In the genomic region with DNA sequence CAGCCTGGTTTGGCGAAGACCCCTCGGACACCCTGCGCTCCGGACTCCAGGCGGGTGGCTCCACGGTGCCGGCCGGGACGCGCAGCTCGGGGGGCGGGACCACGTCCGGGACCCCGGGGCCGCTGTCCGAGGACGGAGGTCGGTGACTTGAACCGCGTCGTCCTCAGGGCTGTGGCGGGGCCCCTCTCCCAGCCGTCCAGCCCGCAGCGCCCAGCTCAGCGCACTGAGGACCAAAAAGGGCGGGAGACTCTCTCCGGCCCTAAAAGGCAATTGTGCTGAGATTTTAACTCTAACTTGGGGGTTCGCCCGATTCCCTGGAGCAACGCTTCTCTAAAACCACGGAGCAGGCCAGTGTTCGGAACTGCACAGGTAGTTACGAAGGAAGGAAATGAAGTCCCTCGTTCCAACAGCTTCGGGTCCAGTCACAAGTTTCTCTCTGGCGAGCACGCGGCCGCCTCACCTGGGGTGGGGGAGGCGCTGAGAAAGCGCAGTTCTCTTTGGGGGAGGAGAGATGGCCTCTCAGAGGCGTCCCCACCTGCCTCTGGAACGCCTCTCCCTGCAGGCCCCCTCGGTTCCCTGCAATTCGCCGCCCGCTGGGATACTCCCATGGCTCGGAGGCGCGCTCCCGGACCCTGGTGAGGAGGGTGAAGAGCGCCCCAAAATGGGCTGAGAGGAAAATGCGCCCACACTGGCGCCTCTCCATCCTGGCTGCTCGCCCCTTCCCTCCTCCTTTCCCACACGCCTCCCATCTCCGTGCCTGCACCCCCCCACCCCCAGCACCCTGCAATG, we compare ENCODE assay signal across 13 cellular contexts.
DNase-seq lines count a peak whose midpoint lies in the region; TF ChIP-seq lines count a peak whose summit lies in the region.
"Had no signal": no experiment of that assay in that cellular context is flagged by ENCODE, and none has a peak within 500 bp of the region (broad histone marks: within the 10 kb centered on the region; RNA-seq: fewer than 3 reads in every experiment).

No MANE protein-coding gene starts in this region.

- no peaks in the 10 kb centered on the region for H3K36me3 ChIP-seq in CD4-positive, alpha-beta memory T cell (ENCODE audit: insufficient read depth, low read length)
- H3K36me3 ChIP-seq in HUES6 (ENCODE audit: control insufficient read depth, insufficient read depth, low read length) (no peaks in the 10 kb centered on the region), colonic mucosa (no peaks in the 10 kb centered on the region), neuronal stem cell (replicated peaks in 1 of 2; ENCODE audit: control insufficient read depth in 2 of 2, insufficient read depth in 2 of 2, low read length in 2 of 2) (peaks cover 0 to 46% of the 10 kb centered on the region in 2 donors), MM.1S (replicated peaks; ENCODE audit: insufficient read depth, low read length) (no peaks in the 10 kb centered on the region)

- peak overlapping the region; percentile 99 for H2AK5ac ChIP-seq in neuronal stem cell (ENCODE audit: low read depth, low read length)

- peak overlapping the region; percentile 98 for H2BK120ac ChIP-seq in neuronal stem cell (ENCODE audit: low read depth, low read length)

- no peaks in the 10 kb centered on the region for H3K9me2 ChIP-seq in MM.1S (replicated peaks; ENCODE audit: insufficient read depth, low read length)

- CTCF ChIA-PET in CD4-positive, alpha-beta memory T cell (lab: Charles Lee; ENCODE audit: partially characterized antibody) = no interaction called here

- no peaks in the 10 kb centered on the region for H3K9me3 Mint-ChIP-seq in CD4-positive, alpha-beta memory T cell
- H3K9me3 Mint-ChIP-seq: activated naive CD4-positive, alpha-beta T cell treated with anti-CD3 and anti-CD28 coated beads, Interleukin-2, amount 50 U/mL, for 72 hours; effector memory CD8-positive, alpha-beta T cell had no signal

- H3K27ac Mint-ChIP-seq in CD4-positive, alpha-beta memory T cell = no peak overlapping the region
- H3K27ac Mint-ChIP-seq: activated naive CD4-positive, alpha-beta T cell treated with anti-CD3 and anti-CD28 coated beads, Interleukin-2, amount 50 U/mL, for 72 hours; effector memory CD8-positive, alpha-beta T cell had no signal

- H4K20me1 ChIP-seq in MM.1S (ENCODE audit: insufficient read depth, low read length) = no peaks in the 10 kb centered on the region

- peaks cover 32% of the 10 kb centered on the region for H3K27me3 ChIP-seq in CD4-positive, alpha-beta memory T cell (ENCODE audit: insufficient read depth, low read length)
- H3K27me3 ChIP-seq in HUES6 (ENCODE audit: control insufficient read depth, insufficient read depth, low read length) (peaks cover 98% of the 10 kb centered on the region), colonic mucosa (peaks cover 88% of the 10 kb centered on the region), neuronal stem cell (ENCODE audit: control insufficient read depth in 3 of 3, insufficient read depth in 3 of 3, low read depth in 1 of 3, low read length in 3 of 3) (no peaks in the 10 kb centered on the region), MM.1S (replicated peaks; ENCODE audit: insufficient read depth, low read length) (peaks cover 68% of the 10 kb centered on the region)

- H2AFZ ChIP-seq in neuronal stem cell (ENCODE audit: low read length) (no peak overlapping the region), MM.1S (ENCODE audit: low read length) (no peak overlapping the region)

- H4K91ac ChIP-seq in neuronal stem cell (ENCODE audit: low read depth, low read length, poor library complexity) = peak overlapping the region; percentile 53

- H3K4me2 ChIP-seq in neuronal stem cell (ENCODE audit: insufficient read depth, low read length, poor library complexity, severe bottlenecking) (peak overlapping the region; percentile 82), MM.1S (ENCODE audit: low read depth, low read length) (no peak overlapping the region)
- H3K4me2 ChIP-seq: KMS-11 had no signal

- peaks cover 14 to 30% (median 23%) of the 10 kb centered on the region in 4 donors for H3K4me1 Mint-ChIP-seq in CD4-positive, alpha-beta memory T cell

- H3K14ac ChIP-seq in neuronal stem cell (ENCODE audit: low read length) = peak overlapping the region; percentile 99

- TF ChIP-seq CTCF in colonic mucosa (IDR thresholded peaks at IDR 0.05) (no peak), MM.1S (IDR thresholded peaks at IDR 0.05; ENCODE audit: low read length) (no peak)

- peak overlapping the region; percentile 100 for H3K18ac ChIP-seq in neuronal stem cell (ENCODE audit: low read length)

- POLR2A ChIA-PET in CD4-positive, alpha-beta memory T cell (lab: Charles Lee; ENCODE audit: partially characterized antibody) = interaction anchor here (1.5 kb wide), 1 partner anchor 63 kb away, joined by 6 read pairs; no protein-coding TSS in a partner anchor

- H2BK15ac ChIP-seq in neuronal stem cell (ENCODE audit: low read length) = peak overlapping the region; percentile 94

- H2BK5ac ChIP-seq in neuronal stem cell (ENCODE audit: low read length) = peak overlapping the region; percentile 99

- no peaks in the 10 kb centered on the region for H3K36me3 Mint-ChIP-seq in CD4-positive, alpha-beta memory T cell

- H3K23ac ChIP-seq in neuronal stem cell (ENCODE audit: low read depth, low read length, poor library complexity) = peak overlapping the region; percentile 81

- no peak for DNase-seq in CD4-positive, alpha-beta memory T cell
- DNase-seq in colonic mucosa (no peak), neuronal stem cell (ENCODE audit: low spot score) (peak; percentile 49), MM.1S (no peak), germinal center (ENCODE audit: low spot score) (no peak), NCI-H2196 treated with DMSO at 0.1 percent for 48 hours (lab: John Stamatoyannopoulos, UW; ENCODE audit: unreplicated experiment) (no peak)
- no peak for DNase-seq in stimulated activated CD4-positive, alpha-beta T cell treated with anti-CD3 and anti-CD28 coated beads, Interleukin-4, amount 100 ng/mL, for 4 hours
- DNase-seq: activated CD4-positive, alpha-beta T cell treated with anti-CD3 and anti-CD28 coated beads for 4 hours; effector memory CD8-positive, alpha-beta T cell; SIG-M5 had no signal

- H3K4me3 Mint-ChIP-seq in CD4-positive, alpha-beta memory T cell = peak overlapping the region in 7 of 8 donors; percentile 10 to 81 (median 54)

- no CpG with 5 or more reads among the region's 59 CpGs for WGBS in neuronal stem cell (ENCODE audit: extremely low coverage in 2 of 2, insufficient read length in 2 of 2, insufficient replicate concordance in 1 of 2), 2 donors

- H3K27me3 Mint-ChIP-seq in CD4-positive, alpha-beta memory T cell = peaks cover 36 to 39% of the 10 kb centered on the region in 2 donors

- no peak overlapping the region for H3K4me3 ChIP-seq in CD4-positive, alpha-beta memory T cell (ENCODE audit: low read length in 2 of 2)
- H3K4me3 ChIP-seq in HUES6 (ENCODE audit: low read depth, low read length) = peak overlapping the region; percentile 46
- H3K4me3 ChIP-seq in colonic mucosa = peak overlapping the region; percentile 26
- H3K4me3 ChIP-seq in neuronal stem cell (ENCODE audit: low read length in 2 of 2) = peak overlapping the region; percentile 98
- no peak overlapping the region for H3K4me3 ChIP-seq in MM.1S (ENCODE audit: low read length)

- H2BK12ac ChIP-seq in neuronal stem cell (ENCODE audit: low read length) = no peak overlapping the region

- peak overlapping the region; percentile 6 for H3K4ac ChIP-seq in neuronal stem cell (ENCODE audit: low read length)

- H3F3A ChIP-seq in MM.1S (ENCODE audit: insufficient read depth, low read length) = no peaks in the 10 kb centered on the region

- intact Hi-C loops in CD4-positive, alpha-beta memory T cell (cut with micrococcal nuclease) = loop anchor here (5.0 to 10.0 kb wide), 3 partner anchors 62 to 255 kb away; no protein-coding TSS in a partner anchor
- intact Hi-C loops in colonic mucosa (cut with DNase I) = no loop called here

- H3K9ac ChIP-seq in HUES6 (ENCODE audit: low read length) (no peak overlapping the region), colonic mucosa (ENCODE audit: low read depth in 2 of 2, low read length in 2 of 2) (no peak overlapping the region), neuronal stem cell (ENCODE audit: low read depth, low read length, poor library complexity) (peak overlapping the region; percentile 94), MM.1S (ENCODE audit: low read length) (no peak overlapping the region)
- H3K9ac ChIP-seq: KMS-11 had no signal

- H3K27ac ChIP-seq in CD4-positive, alpha-beta memory T cell (ENCODE audit: low read depth, low read length) = no peak overlapping the region
- H3K27ac ChIP-seq in HUES6 (ENCODE audit: low read depth, low read length) = no peak overlapping the region
- H3K27ac ChIP-seq in colonic mucosa = no peak overlapping the region
- H3K27ac ChIP-seq in neuronal stem cell (replicated peaks; ENCODE audit: low read length) = peak overlapping the region; percentile 94
- H3K27ac ChIP-seq in MM.1S (ENCODE audit: low read length) = no peak overlapping the region
- H3K27ac ChIP-seq: KMS-11 had no signal

- H3K9me3 ChIP-seq in CD4-positive, alpha-beta memory T cell (ENCODE audit: control insufficient read depth in 1 of 2, low read length in 2 of 2) = no peaks in the 10 kb centered on the region
- no peaks in the 10 kb centered on the region for H3K9me3 ChIP-seq in HUES6 (ENCODE audit: control insufficient read depth, insufficient read depth, low read depth, low read length)
- no peaks in the 10 kb centered on the region for H3K9me3 ChIP-seq in colonic mucosa
- H3K9me3 ChIP-seq in neuronal stem cell (replicated peaks in 1 of 2; ENCODE audit: control insufficient read depth in 2 of 2, insufficient read depth in 1 of 2, low read depth in 1 of 2, low read length in 2 of 2) = no peaks in the 10 kb centered on the region
- no peaks in the 10 kb centered on the region for H3K9me3 ChIP-seq in MM.1S (replicated peaks; ENCODE audit: insufficient read depth, low read length)

- no peaks in the 10 kb centered on the region for H3K79me2 ChIP-seq in MM.1S (ENCODE audit: low read length)

- H3K79me1 ChIP-seq in neuronal stem cell (ENCODE audit: low read depth, low read length) = peaks cover 19% of the 10 kb centered on the region

- H4K8ac ChIP-seq in neuronal stem cell (ENCODE audit: low read depth, low read length) = no peak overlapping the region

- peaks cover 33% of the 10 kb centered on the region for H3K4me1 ChIP-seq in CD4-positive, alpha-beta memory T cell (ENCODE audit: insufficient read depth, low read length)
- H3K4me1 ChIP-seq in HUES6 (ENCODE audit: control insufficient read depth, insufficient read depth, low read length) (peaks cover 29% of the 10 kb centered on the region), colonic mucosa (no peaks in the 10 kb centered on the region), neuronal stem cell (ENCODE audit: control insufficient read depth in 2 of 2, insufficient read depth in 1 of 2, low read depth in 1 of 2, low read length in 2 of 2) (peaks cover 17 to 18% of the 10 kb centered on the region in 2 donors), MM.1S (ENCODE audit: low read length) (no peaks in the 10 kb centered on the region)

Comparison
In these comparisons a context has a peak if more than half of its experiments do, and no peak if none do; other contexts are left out.
1. H3K4me3 ChIP-seq: peak in HUES6 (single experiment), colonic mucosa (single experiment) and neuronal stem cell (2 of 2); none in CD4-positive, alpha-beta memory T cell (0 of 2) and MM.1S (single experiment).